In the genomic region with DNA sequence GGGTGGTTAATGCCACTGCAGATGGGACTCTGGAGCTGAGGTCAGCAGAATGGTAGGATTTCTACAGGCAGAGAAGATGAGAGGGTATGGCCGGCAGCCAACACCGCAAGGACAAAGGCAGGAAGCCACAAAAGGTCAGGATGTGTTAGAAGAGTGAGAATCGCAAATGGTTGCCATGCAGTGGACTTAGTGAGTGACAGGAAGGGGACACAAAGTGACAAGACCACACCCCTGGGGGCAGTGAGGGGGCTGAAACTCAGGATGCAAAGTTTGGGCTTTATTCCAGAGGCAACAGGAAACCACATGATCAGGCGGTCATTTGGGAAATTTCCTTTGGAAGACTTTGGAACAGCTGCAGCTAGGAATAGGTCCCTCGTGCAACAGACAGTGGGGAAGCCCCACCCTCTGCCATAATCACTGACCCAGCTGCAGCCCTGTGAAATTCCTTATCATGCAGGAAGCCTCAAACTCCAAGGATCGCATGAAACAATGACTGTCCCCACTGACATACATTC, we compare ENCODE assay signal across 10 cellular contexts. TPM values are rescaled to one million over a fixed set of nuclear protein-coding genes. Genes with fewer than 3 reads are reported as not detected.
A peak's percentile ranks its signal among the peaks of the same experiment; 100 is the strongest.
DNase-seq lines count a peak whose midpoint lies in the region; ATAC-seq, FAIRE-seq and TF ChIP-seq lines count a peak whose summit lies in the region.
"Had no signal": no experiment of that assay in that cellular context is flagged by ENCODE, and none has a peak within 500 bp of the region (broad histone marks: within the 10 kb centered on the region; RNA-seq: fewer than 3 reads in every experiment).

No MANE protein-coding gene starts in this region.

- no peaks in the 10 kb centered on the region for H3K27me3 ChIP-seq in KMS-11 (ENCODE audit: insufficient read depth, low read depth)

- H2AFZ ChIP-seq in KMS-11 (ENCODE audit: low read depth) = no peak overlapping the region

- no peak for ATAC-seq in GM18909 (IDR thresholded peaks at IDR 0.05; ENCODE audit: poor library complexity, unreplicated experiment)

- peak; percentile 97 for DNase-seq in A172 (ENCODE audit: low spot score)
- DNase-seq in astrocyte of the spinal cord (ENCODE audit: low read depth, low spot score) = peak; percentile 42
- DNase-seq in kidney tubule cell (ENCODE audit: low spot score) = peak; percentile 65
- no peak for DNase-seq in GM19239 (ENCODE audit: insufficient read length, low spot score)
- no peak for DNase-seq in SK-N-DZ (ENCODE audit: low spot score)
- DNase-seq in inferior parietal cortex (ENCODE audit: extremely low spot score) = no peak
- DNase-seq: activated naive CD4-positive, alpha-beta T cell treated with anti-CD3 and anti-CD28 coated beads for 36 hours had no signal

- in situ Hi-C loops in astrocyte of the spinal cord (cut with HindIII; ENCODE audit: low sequenced_read_pairs) = no loop called here

- H3K4me3 ChIP-seq in KMS-11 (IDR thresholded peaks at IDR 0.05; ENCODE audit: insufficient read depth, low read depth, low read length) = no peak overlapping the region
- H3K4me3 ChIP-seq in astrocyte of the spinal cord (ENCODE audit: low read depth, low read length) = no peak overlapping the region

- no peaks in the 10 kb centered on the region for H4K20me1 ChIP-seq in KMS-11 (ENCODE audit: insufficient read depth)

- peak overlapping the region; percentile 47; the same call in 1 of the 2 replicates for H3K27ac ChIP-seq in KMS-11
- H3K27ac ChIP-seq: HL-60 had no signal

- H3K79me2 ChIP-seq in KMS-11 (ENCODE audit: insufficient read depth, low read depth) = no peaks in the 10 kb centered on the region

- no peak overlapping the region for H3K9ac ChIP-seq in KMS-11

- TF ChIP-seq CTCF in KMS-11 (conservative IDR thresholded peaks at IDR 0.05; ENCODE audit: low read depth, low read length) (no peak), astrocyte of the spinal cord (IDR thresholded peaks at IDR 0.05; ENCODE audit: low read depth, low read length) (no peak)

- peaks cover 34% of the 10 kb centered on the region for H3K4me1 ChIP-seq in KMS-11 (ENCODE audit: low read depth, poor library complexity, severe bottlenecking)

- FAIRE-seq in GM19239 (lab: Jason Lieb, UNC) = no peak

- H3K36me3 ChIP-seq in KMS-11 (ENCODE audit: insufficient read depth) = no peaks in the 10 kb centered on the region

- H3K4me2 ChIP-seq in KMS-11 = peak overlapping the region; percentile 30

RNA-seq across cellular contexts. Expression of a gene that starts 14.2 kb away (rescaled TPM):
- 0.34 and 1.2 TPM in 2 replicates for total RNA-seq in A172 (2014; rRNA removed; shearing (Covaris generic))
- 2.4 and 2.7 TPM in 2 replicates for polyA plus RNA-seq in SK-N-DZ (2014; cell fraction: cytosol; rRNA removed)
- polyA plus RNA-seq in SK-N-DZ (2014; cell fraction: nucleus; rRNA removed) = 19.1 and 22.7 TPM in 2 replicates

Comparison
In these comparisons a context has a peak if more than half of its experiments do, and no peak if none do; other contexts are left out.
1. DNase-seq: peak in A172 (single experiment), astrocyte of the spinal cord (single experiment) and kidney tubule cell (single experiment); none in GM19239 (single experiment), SK-N-DZ (single experiment) and inferior parietal cortex (single experiment).